Comparison of ENCODE assay signal across 1 cellular context in genomic region chr19:10566658-10567410, GRCh38.
TF ChIP-seq lines count a peak whose summit lies in the region.

No MANE protein-coding gene starts in this region.

TF ChIP-seq in HepG2, 621 proteins besides CTCF, POLR2A, EP300 and RAD21:
- TF ChIP-seq PAWR (CRISPR knock-in tag; IDR thresholded peaks at IDR 0.05; ENCODE audit: borderline replicate concordance), result no peak
- TF ChIP-seq MNT (IDR thresholded peaks at IDR 0.05), result peak; percentile 19; the same call in 1 of the 2 replicates
- no peak for TF ChIP-seq ZNF772 (CRISPR knock-in tag; IDR thresholded peaks at IDR 0.05)
